In the genomic region with DNA sequence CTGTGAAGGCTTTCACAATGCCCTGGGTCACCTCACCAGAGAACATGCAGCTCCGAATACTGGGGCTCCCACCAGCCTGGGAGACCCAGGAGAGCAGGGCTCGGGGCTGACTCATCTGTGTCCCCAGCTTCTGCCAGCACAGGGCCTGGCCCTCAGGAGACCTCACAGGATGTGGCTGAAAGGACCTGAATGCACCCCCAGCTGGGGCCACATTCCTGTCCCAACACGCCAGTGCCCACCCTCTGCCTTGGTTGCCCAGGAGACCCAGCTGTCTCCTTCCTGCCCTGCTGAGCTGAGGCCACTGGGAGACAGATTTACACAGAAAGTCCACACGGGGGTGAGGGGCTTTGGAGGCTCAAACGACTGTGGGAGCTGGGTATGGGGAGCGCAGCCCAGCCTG, we compare ENCODE assay signal across 14 cellular contexts. TPM values are rescaled to one million over a fixed set of nuclear protein-coding genes. Genes with fewer than 3 reads are reported as not detected.
A peak's percentile ranks its signal among the peaks of the same experiment; 100 is the strongest.
DNase-seq lines count a peak whose midpoint lies in the region; ATAC-seq and TF ChIP-seq lines count a peak whose summit lies in the region.
"Had no signal": no experiment of that assay in that cellular context is flagged by ENCODE, and none has a peak within 500 bp of the region (broad histone marks: within the 10 kb centered on the region; RNA-seq: fewer than 3 reads in every experiment).

No MANE protein-coding gene starts in this region.

- H3K79me2 ChIP-seq in osteoblast (ENCODE audit: insufficient read depth, low read length) (no peaks in the 10 kb centered on the region), Karpas-422 (ENCODE audit: low read length) (no peaks in the 10 kb centered on the region; the same call in 1 of the 2 replicates)

- DNase-seq in ELR (ENCODE audit: low read depth): peak; percentile 13
- peak; percentile 35 for DNase-seq in NCI-H146 treated with DMSO at 0.1 percent for 48 hours (lab: John Stamatoyannopoulos, UW; ENCODE audit: unreplicated experiment)
- peak in 1 of 10 donors; percentile 47 for DNase-seq in dorsolateral prefrontal cortex
- peak; percentile 85 for DNase-seq in osteoblast (ENCODE audit: insufficient read length, low spot score, missing footprints)
- DNase-seq in Karpas-422: no peak
- no peak for DNase-seq in activated CD8-positive, alpha-beta T cell treated with anti-CD3 and anti-CD28 coated beads, Interleukin-2, amount 10 ng/mL, durations not matched to agents 7 days and 5 days
- DNase-seq: activated CD4-positive, alpha-beta T cell treated with anti-CD3 and anti-CD28 coated beads for 1 hour; central memory CD4-positive, alpha-beta T cell; NCI-H510A had no signal

- H3K9me2 ChIP-seq in Karpas-422 (replicated peaks; ENCODE audit: insufficient read depth, low read length): no peaks in the 10 kb centered on the region

- H3K4me1 Mint-ChIP-seq in activated CD8-positive, alpha-beta T cell treated with anti-CD3 and anti-CD28 coated beads, Interleukin-2, amount 10 ng/mL, durations not matched to agents 7 days and 5 days (ENCODE audit: low read depth): peaks cover 8% of the 10 kb centered on the region

- H3K27ac ChIP-seq in dorsolateral prefrontal cortex (peak overlapping the region in 51 of 59 donors; percentile 10 to 82 (median 62)), osteoblast (ENCODE audit: low read depth, low read length) (peak overlapping the region; percentile 37), Karpas-422 (ENCODE audit: low read length) (no peak overlapping the region)
- H3K27ac ChIP-seq: left lung had no signal

- H2AFZ ChIP-seq in osteoblast (ENCODE audit: low read length): no peak overlapping the region
- no peak overlapping the region for H2AFZ ChIP-seq in Karpas-422 (ENCODE audit: low read length)

- CTCF ChIA-PET in activated CD8-positive, alpha-beta T cell treated with anti-CD3 and anti-CD28 coated beads, Interleukin-2, amount 10 ng/mL, durations not matched to agents 7 days and 5 days (lab: Charles Lee): interaction anchor here (1.7 kb wide), 1 partner anchor 37 kb away, joined by 4 read pairs; a partner anchor contains a TSS

- H3K36me3 ChIP-seq in osteoblast (ENCODE audit: insufficient read depth, low read length) (no peaks in the 10 kb centered on the region), Karpas-422 (ENCODE audit: insufficient read depth, low read length) (no peaks in the 10 kb centered on the region)

- no peaks in the 10 kb centered on the region for H3K36me3 Mint-ChIP-seq in activated CD8-positive, alpha-beta T cell treated with anti-CD3 and anti-CD28 coated beads, Interleukin-2, amount 10 ng/mL, durations not matched to agents 7 days and 5 days (ENCODE audit: low read depth)

- H3K9me3 ChIP-seq in osteoblast (ENCODE audit: low read depth, low read length) (no peaks in the 10 kb centered on the region), Karpas-422 (ENCODE audit: low read length) (no peaks in the 10 kb centered on the region)
- H3K9me3 ChIP-seq: left lung had no signal

- no peak overlapping the region for H3K4me3 Mint-ChIP-seq in activated CD8-positive, alpha-beta T cell treated with anti-CD3 and anti-CD28 coated beads, Interleukin-2, amount 10 ng/mL, durations not matched to agents 7 days and 5 days
- H3K4me3 Mint-ChIP-seq: activated T-helper 1 cell treated with anti-CD3 and anti-CD28 coated beads, Interleukin-12 subunit alpha, Interleukin-12 subunit beta, Interleukin-2, Interleukin-4 antibody, amounts not matched to agents 30 ng/mL and 10 ng/mL and 1 ng/mL, durations not matched to agents 14 hours and 24 hours and 36 hours had no signal

- no peaks in the 10 kb centered on the region for H3K27me3 Mint-ChIP-seq in activated CD8-positive, alpha-beta T cell treated with anti-CD3 and anti-CD28 coated beads, Interleukin-2, amount 10 ng/mL, durations not matched to agents 7 days and 5 days (ENCODE audit: low read depth)

- no peaks in the 10 kb centered on the region for H3K27me3 ChIP-seq in dorsolateral prefrontal cortex
- H3K27me3 ChIP-seq in osteoblast (ENCODE audit: insufficient read depth, low read length): no peaks in the 10 kb centered on the region
- H3K27me3 ChIP-seq in Karpas-422 (ENCODE audit: low read length): no peaks in the 10 kb centered on the region
- H3K27me3 ChIP-seq: left lung had no signal

- H4K20me1 ChIP-seq in osteoblast (ENCODE audit: insufficient read depth, low read length) (no peaks in the 10 kb centered on the region), Karpas-422 (ENCODE audit: insufficient read depth, low read depth, low read length) (0 out of 2 replicates have a peak, but pooled peaks cover 3% of the 10 kb centered on the region)

- no peaks in the 10 kb centered on the region for H3K9me3 Mint-ChIP-seq in activated CD8-positive, alpha-beta T cell treated with anti-CD3 and anti-CD28 coated beads, Interleukin-2, amount 10 ng/mL, durations not matched to agents 7 days and 5 days (ENCODE audit: insufficient read depth)
- H3K9me3 Mint-ChIP-seq: activated T-helper 1 cell treated with anti-CD3 and anti-CD28 coated beads, Interleukin-12 subunit alpha, Interleukin-12 subunit beta, Interleukin-2, Interleukin-4 antibody, amounts not matched to agents 30 ng/mL and 10 ng/mL and 1 ng/mL, durations not matched to agents 14 hours and 24 hours and 36 hours had no signal

- POLR2A ChIA-PET in activated CD8-positive, alpha-beta T cell treated with anti-CD3 and anti-CD28 coated beads, Interleukin-2, amount 10 ng/mL, durations not matched to agents 7 days and 5 days (lab: Charles Lee): interaction anchor here (0.6 to 0.9 kb wide), 2 partner anchors 170 to 178 kb away, joined by 3 read pairs; no protein-coding TSS in a partner anchor

- H3K9ac ChIP-seq in Karpas-422 (ENCODE audit: low read length): no peak overlapping the region

- no peak overlapping the region for H3K4me2 ChIP-seq in osteoblast (ENCODE audit: insufficient read depth, low read length)
- no peak overlapping the region for H3K4me2 ChIP-seq in Karpas-422 (ENCODE audit: low read depth, low read length, poor library complexity, severe bottlenecking)

- H3K4me1 ChIP-seq in osteoblast (ENCODE audit: insufficient read depth, low read length): peaks cover 14% of the 10 kb centered on the region
- peaks cover 4% of the 10 kb centered on the region for H3K4me1 ChIP-seq in Karpas-422 (ENCODE audit: low read length)

- intact Hi-C loops in dorsolateral prefrontal cortex (cut with DNase I): loop anchor here in 1 of 2 donors (5.0 to 10.0 kb wide), 2 partner anchors 152 to 196 kb away; a partner anchor contains a TSS

- ATAC-seq in HG03457 (IDR thresholded peaks at IDR 0.05; ENCODE audit: unreplicated experiment) (no peak), HG03354 (IDR thresholded peaks at IDR 0.05; ENCODE audit: poor library complexity, severe bottlenecking, unreplicated experiment) (no peak)
- ATAC-seq in activated CD8-positive, alpha-beta T cell treated with anti-CD3 and anti-CD28 coated beads, Interleukin-2, amount 10 ng/mL, durations not matched to agents 7 days and 5 days: no peak
- ATAC-seq: left lung had no signal

- H3K27ac Mint-ChIP-seq in activated CD8-positive, alpha-beta T cell treated with anti-CD3 and anti-CD28 coated beads, Interleukin-2, amount 10 ng/mL, durations not matched to agents 7 days and 5 days: no peak overlapping the region
- H3K27ac Mint-ChIP-seq: activated T-helper 1 cell treated with anti-CD3 and anti-CD28 coated beads, Interleukin-12 subunit alpha, Interleukin-12 subunit beta, Interleukin-2, Interleukin-4 antibody, amounts not matched to agents 30 ng/mL and 10 ng/mL and 1 ng/mL, durations not matched to agents 14 hours and 24 hours and 36 hours had no signal

- no peak for TF ChIP-seq CTCF in dorsolateral prefrontal cortex (IDR thresholded peaks at IDR 0.05 in 54 of 56, conservative IDR thresholded peaks at IDR 0.05 in 2 of 56; ENCODE audit: low read depth in 1 of 56, partially characterized antibody in 56 of 56)
- no peak for TF ChIP-seq CTCF in osteoblast (IDR thresholded peaks at IDR 0.05; ENCODE audit: extremely low read depth, low read depth, low read length)

- H3K4me3 ChIP-seq in dorsolateral prefrontal cortex: no peak overlapping the region
- no peak overlapping the region for H3K4me3 ChIP-seq in osteoblast (ENCODE audit: insufficient read depth, low read length)
- H3K4me3 ChIP-seq in Karpas-422 (ENCODE audit: low read length): no peak overlapping the region
- H3K4me3 ChIP-seq: left lung had no signal

RNA-seq across cellular contexts. Expression of a gene that starts 11.9 kb away (rescaled TPM):
- total RNA-seq in dorsolateral prefrontal cortex (10 to 100 TPM; 22.7 to 81.8 (median 38.3) TPM), osteoblast (29.7 and 30.1 TPM in 2 replicates)
- total RNA-seq in Karpas-422 (2014; rRNA removed; shearing (Covaris generic); ENCODE audit: low replicate concordance): 45.9 and 74.6 TPM in 2 replicates
- total RNA-seq in activated CD8-positive, alpha-beta T cell treated with anti-CD3 and anti-CD28 coated beads, Interleukin-2, amount 10 ng/mL, durations not matched to agents 7 days and 5 days: 10 to 100 TPM; 47.2 to 48.6 TPM

RNA-seq across cellular contexts. Expression of a gene that starts 37.4 kb away (rescaled TPM):
- 10 to 100 TPM; 13.0 to 46.6 (median 23.0) TPM for total RNA-seq in dorsolateral prefrontal cortex
- 1.8 and 2.1 TPM in 2 replicates for total RNA-seq in osteoblast
- total RNA-seq in Karpas-422 (2014; rRNA removed; shearing (Covaris generic); ENCODE audit: low replicate concordance): 1.0 and 1.9 TPM in 2 replicates
- 1 to 10 TPM in 1 of 2 experiments, under 1 TPM in 1; 0.89 to 1.1 TPM for total RNA-seq in activated CD8-positive, alpha-beta T cell treated with anti-CD3 and anti-CD28 coated beads, Interleukin-2, amount 10 ng/mL, durations not matched to agents 7 days and 5 days
- total RNA-seq: LHCN-M2 had no signal

RNA-seq across cellular contexts. Expression of a gene that starts 43.6 kb away (rescaled TPM):
- total RNA-seq in dorsolateral prefrontal cortex (not detected), osteoblast (not detected in 2 replicates)
- total RNA-seq in Karpas-422 (2014; rRNA removed; shearing (Covaris generic); ENCODE audit: low replicate concordance): not detected in 2 replicates
- total RNA-seq in activated CD8-positive, alpha-beta T cell treated with anti-CD3 and anti-CD28 coated beads, Interleukin-2, amount 10 ng/mL, durations not matched to agents 7 days and 5 days: not detected
- total RNA-seq: activated T-helper 1 cell treated with anti-CD3 and anti-CD28 coated beads, Interleukin-12 subunit alpha, Interleukin-12 subunit beta, Interleukin-2, Interleukin-4 antibody, amounts not matched to agents 30 ng/mL and 10 ng/mL and 1 ng/mL, durations not matched to agents 14 hours and 24 hours and 36 hours; left lung; LHCN-M2 had no signal

RNA-seq across cellular contexts. Expression of a gene that starts 46.5 kb away (rescaled TPM):
- total RNA-seq in dorsolateral prefrontal cortex (10 to 100 TPM in 1 of 120 experiments, 1 to 10 TPM in 119; 1.8 to 11.1 (median 5.1) TPM), osteoblast (under 0.01 TPM in 1 of 2 replicates, not detected in the other)
- not detected in 2 replicates for total RNA-seq in Karpas-422 (2014; rRNA removed; shearing (Covaris generic); ENCODE audit: low replicate concordance)
- under 1 TPM; 0.16 to 0.26 TPM for total RNA-seq in activated CD8-positive, alpha-beta T cell treated with anti-CD3 and anti-CD28 coated beads, Interleukin-2, amount 10 ng/mL, durations not matched to agents 7 days and 5 days
- total RNA-seq: LHCN-M2 had no signal

RNA-seq across cellular contexts. Expression of a gene that starts 52.2 kb away (rescaled TPM):
- total RNA-seq in dorsolateral prefrontal cortex (1 to 10 TPM in 75 of 120 experiments, under 1 TPM in 40, not detected in 5; 0.31 to 9.5 (median 1.3) TPM), osteoblast (not detected in 2 replicates)
- total RNA-seq in Karpas-422 (2014; rRNA removed; shearing (Covaris generic); ENCODE audit: low replicate concordance): not detected in 2 replicates
- not detected for total RNA-seq in activated CD8-positive, alpha-beta T cell treated with anti-CD3 and anti-CD28 coated beads, Interleukin-2, amount 10 ng/mL, durations not matched to agents 7 days and 5 days
- total RNA-seq: activated T-helper 1 cell treated with anti-CD3 and anti-CD28 coated beads, Interleukin-12 subunit alpha, Interleukin-12 subunit beta, Interleukin-2, Interleukin-4 antibody, amounts not matched to agents 30 ng/mL and 10 ng/mL and 1 ng/mL, durations not matched to agents 14 hours and 24 hours and 36 hours; LHCN-M2 had no signal

Comparison
In these comparisons a context has a peak if more than half of its experiments do, and no peak if none do; other contexts are left out.
1. DNase-seq: peak in ELR (single experiment), NCI-H146 treated with DMSO at 0.1 percent for 48 hours (single experiment) and osteoblast (single experiment); none in Karpas-422 (single experiment) and activated CD8-positive, alpha-beta T cell treated with anti-CD3 and anti-CD28 coated beads, Interleukin-2, amount 10 ng/mL, durations not matched to agents 7 days and 5 days (single experiment).